ENCODE assay signal across 8 cellular contexts in the genomic region with DNA sequence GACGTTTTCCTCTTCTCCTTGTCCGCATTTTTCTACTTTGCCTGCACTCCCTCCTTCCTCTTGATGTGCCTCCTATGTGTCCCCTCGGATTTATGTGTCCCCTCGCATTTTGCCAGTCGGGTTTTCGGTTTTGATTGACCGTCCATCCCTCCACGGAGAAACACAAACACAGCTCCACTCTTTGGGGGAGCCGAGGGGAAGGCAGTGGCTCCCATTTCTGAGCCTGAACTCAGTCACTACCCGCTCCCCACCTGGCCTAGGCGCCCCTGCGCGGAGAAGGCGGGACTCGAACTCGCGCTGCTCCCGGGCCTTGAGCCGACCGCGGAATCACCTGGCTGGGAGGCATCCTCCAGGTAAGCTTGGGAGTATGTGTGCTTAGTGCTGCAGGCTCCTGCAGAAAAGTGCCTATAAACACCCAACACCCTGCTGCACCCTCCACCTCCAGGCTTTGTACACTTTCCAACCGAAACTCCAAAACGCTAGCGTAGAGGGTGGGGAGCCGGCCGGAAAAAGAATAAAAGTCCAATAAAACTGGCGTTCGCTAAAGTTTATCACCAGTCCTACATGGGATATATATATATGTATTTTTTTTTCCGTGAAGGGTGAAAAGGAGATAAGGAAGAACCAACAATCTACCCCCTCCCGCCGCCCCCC. TPM values are rescaled to one million over a fixed set of nuclear protein-coding genes. Genes with fewer than 3 reads are reported as not detected.
DNase-seq lines count a peak whose midpoint lies in the region; ATAC-seq and TF ChIP-seq lines count a peak whose summit lies in the region.

No MANE protein-coding gene starts in this region.

- H3K27me3 Mint-ChIP-seq in CD4-positive, CD25-positive, alpha-beta regulatory T cell: peaks cover 44% of the 10 kb centered on the region

- H3K9me3 Mint-ChIP-seq in CD4-positive, CD25-positive, alpha-beta regulatory T cell: peaks cover 0 to 3% (median 0%) of the 10 kb centered on the region in 7 donors

- peak overlapping the region; percentile 96 for H3K27ac ChIP-seq in CD4-positive, CD25-positive, alpha-beta regulatory T cell (ENCODE audit: insufficient read depth, low read length, poor library complexity, severe bottlenecking)
- H3K27ac ChIP-seq in WERI-Rb-1: no peak overlapping the region
- H3K27ac ChIP-seq in ectodermal cell (ENCODE audit: insufficient read depth, low read depth, low read length, poor library complexity, severe bottlenecking): no peak overlapping the region
- peak overlapping the region; percentile 82 for H3K27ac ChIP-seq in neutrophil

- DNase-seq in CD4-positive, CD25-positive, alpha-beta regulatory T cell: peak; percentile 21 to 62 (median 42)
- DNase-seq in WERI-Rb-1: no peak
- DNase-seq in amygdala (lab: John Stamatoyannopoulos, UW): no peak
- no peak for DNase-seq in NCI-H1694 treated with DMSO at 0.1 percent for 48 hours (lab: John Stamatoyannopoulos, UW)
- no peak for DNase-seq in activated gamma-delta T cell treated with Interleukin-2 at 50 U/mL for 16 hours
- no peak for DNase-seq in GF-D8 (lab: John Stamatoyannopoulos, UW)

- no peaks in the 10 kb centered on the region for H3K27me3 ChIP-seq in CD4-positive, CD25-positive, alpha-beta regulatory T cell (ENCODE audit: control insufficient read depth, insufficient read depth, low read length)
- H3K27me3 ChIP-seq in WERI-Rb-1 (ENCODE audit: insufficient read depth, low read depth, severe bottlenecking) (peaks cover 89% of the 10 kb centered on the region), ectodermal cell (ENCODE audit: control insufficient read depth, insufficient read depth, low read length, poor library complexity, severe bottlenecking) (peaks cover 86% of the 10 kb centered on the region), neutrophil (peaks cover 30% of the 10 kb centered on the region)

- WGBS in ectodermal cell, 2 experiments: 0% methylated on average over 26 to 29 of the region's 31 CpGs

- H3K27ac Mint-ChIP-seq in CD4-positive, CD25-positive, alpha-beta regulatory T cell: peak overlapping the region; percentile 82 to 99 (median 98)

- ATAC-seq in CD4-positive, CD25-positive, alpha-beta regulatory T cell (ENCODE audit: low read depth in 2 of 2): no peak

- H3K4me1 Mint-ChIP-seq in CD4-positive, CD25-positive, alpha-beta regulatory T cell: peaks cover 8 to 24% (median 14%) of the 10 kb centered on the region in 4 donors

- H3K4me3 Mint-ChIP-seq in CD4-positive, CD25-positive, alpha-beta regulatory T cell: peak overlapping the region; percentile 96 to 98 (median 96)

- no peaks in the 10 kb centered on the region for H3K36me3 Mint-ChIP-seq in CD4-positive, CD25-positive, alpha-beta regulatory T cell

- peaks cover 42% of the 10 kb centered on the region for H3K4me1 ChIP-seq in CD4-positive, CD25-positive, alpha-beta regulatory T cell (ENCODE audit: control insufficient read depth, insufficient read depth, low read length, poor library complexity, severe bottlenecking)
- H3K4me1 ChIP-seq in ectodermal cell (ENCODE audit: control insufficient read depth, insufficient read depth, low read length): peaks cover 16% of the 10 kb centered on the region
- peaks cover 46 to 56% of the 10 kb centered on the region in 2 experiments for H3K4me1 ChIP-seq in neutrophil (ENCODE audit: control insufficient read depth in 1 of 2, insufficient read depth in 1 of 2, low read depth in 1 of 2, low read length in 1 of 2)

- peak overlapping the region; percentile 88 for H3K4me3 ChIP-seq in CD4-positive, CD25-positive, alpha-beta regulatory T cell (ENCODE audit: low read depth, low read length)
- H3K4me3 ChIP-seq in WERI-Rb-1 (ENCODE audit: low read depth, low read length) (peak overlapping the region; percentile 43), ectodermal cell (ENCODE audit: insufficient read depth, low read depth, low read length) (peak overlapping the region; percentile 45), neutrophil (ENCODE audit: low read depth in 1 of 2, low read length in 1 of 2) (peak overlapping the region; percentile 91 to 94)

- H3K36me3 ChIP-seq in CD4-positive, CD25-positive, alpha-beta regulatory T cell (ENCODE audit: control insufficient read depth, insufficient read depth, low read length): no peaks in the 10 kb centered on the region
- H3K36me3 ChIP-seq in WERI-Rb-1 (no peaks in the 10 kb centered on the region), ectodermal cell (ENCODE audit: control insufficient read depth, insufficient read depth, low read length) (no peaks in the 10 kb centered on the region), neutrophil (no peaks in the 10 kb centered on the region)

- no peaks in the 10 kb centered on the region for H3K9me3 ChIP-seq in CD4-positive, CD25-positive, alpha-beta regulatory T cell (ENCODE audit: control insufficient read depth in 2 of 2, low read length in 2 of 2)
- H3K9me3 ChIP-seq in WERI-Rb-1 (ENCODE audit: severe bottlenecking): no peaks in the 10 kb centered on the region
- H3K9me3 ChIP-seq in ectodermal cell (ENCODE audit: control insufficient read depth, low read length): no peaks in the 10 kb centered on the region
- no peaks in the 10 kb centered on the region for H3K9me3 ChIP-seq in neutrophil

- TF ChIP-seq CTCF in WERI-Rb-1 (IDR thresholded peaks at IDR 0.05; ENCODE audit: low read depth, low read length): no peak
- TF ChIP-seq CTCF in neutrophil (IDR thresholded peaks at IDR 0.05): no peak

RNA-seq across cellular contexts. Expression of a gene that starts 3.4 kb away (rescaled TPM):
- total RNA-seq in CD4-positive, CD25-positive, alpha-beta regulatory T cell: 206 TPM
- 10 to 100 TPM; 51.8 to 67.1 (median 62.9) TPM for polyA plus RNA-seq in CD4-positive, CD25-positive, alpha-beta regulatory T cell
- 88.1 TPM for polyA plus RNA-seq in ectodermal cell (2013, experiment 1 of 4)
- 61.7 TPM for polyA plus RNA-seq in ectodermal cell (2013, experiment 2 of 4)
- 47.8 TPM for polyA plus RNA-seq in ectodermal cell (2013, experiment 3 of 4)
- 51.3 TPM for polyA plus RNA-seq in ectodermal cell (2013, experiment 4 of 4)

RNA-seq across cellular contexts. Expression of a gene that starts 50.9 kb away (rescaled TPM):
- 13.3 TPM for total RNA-seq in CD4-positive, CD25-positive, alpha-beta regulatory T cell
- polyA plus RNA-seq in CD4-positive, CD25-positive, alpha-beta regulatory T cell: 1 to 10 TPM; 2.1 to 7.1 (median 5.6) TPM
- polyA plus RNA-seq in ectodermal cell (2013, experiment 1 of 4): 15.5 TPM
- polyA plus RNA-seq in ectodermal cell (2013, experiment 2 of 4): 19.4 TPM
- 7.5 TPM for polyA plus RNA-seq in ectodermal cell (2013, experiment 3 of 4)
- 10.5 TPM for polyA plus RNA-seq in ectodermal cell (2013, experiment 4 of 4)

Comparison
In these comparisons a context has a peak if more than half of its experiments do, and no peak if none do; other contexts are left out.
1. DNase-seq: peak in CD4-positive, CD25-positive, alpha-beta regulatory T cell (3 of 3); none in WERI-Rb-1 (single experiment), amygdala (0 of 56), NCI-H1694 treated with DMSO at 0.1 percent for 48 hours (single experiment), activated gamma-delta T cell treated with Interleukin-2 at 50 U/mL for 16 hours (single experiment) and GF-D8 (single experiment).
2. H3K27ac ChIP-seq: peak in CD4-positive, CD25-positive, alpha-beta regulatory T cell (single experiment) and neutrophil (single experiment); none in WERI-Rb-1 (single experiment) and ectodermal cell (single experiment).
3. Peak in every context shown above with its lines, with median percentiles within 50 percentile points of each other: H3K4me3 ChIP-seq.